Comparison of ENCODE assay signal across 19 cellular contexts in the genomic region with DNA sequence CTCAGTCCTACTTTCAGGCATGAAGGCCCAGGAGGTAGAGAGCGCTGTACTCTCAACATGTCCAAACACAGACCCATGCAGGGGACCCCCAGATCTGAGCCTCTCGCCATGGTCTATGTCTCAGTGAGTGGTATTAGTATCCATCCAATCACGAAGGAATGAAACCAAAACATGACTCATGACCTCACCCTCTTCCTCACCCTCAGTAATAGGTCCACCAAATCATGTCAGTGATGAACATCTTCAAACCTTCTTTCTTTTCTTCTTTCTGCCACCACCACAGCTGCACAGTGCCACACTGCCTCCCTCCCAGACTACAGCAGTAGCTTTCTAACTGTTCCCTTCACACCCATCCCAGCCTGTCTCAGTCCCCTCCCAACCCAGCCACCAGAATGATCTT. TPM values are rescaled to one million over a fixed set of nuclear protein-coding genes. Genes with fewer than 3 reads are reported as not detected.
DNase-seq lines count a peak whose midpoint lies in the region; ATAC-seq and TF ChIP-seq lines count a peak whose summit lies in the region.
"Had no signal": no experiment of that assay in that cellular context is flagged by ENCODE, and none has a peak within 500 bp of the region (broad histone marks: within the 10 kb centered on the region; RNA-seq: fewer than 3 reads in every experiment).

No MANE protein-coding gene starts in this region.

- no peaks in the 10 kb centered on the region for H4K20me1 ChIP-seq in DND-41 (ENCODE audit: insufficient read depth, low read length)

- no peaks in the 10 kb centered on the region for H3K4me1 ChIP-seq in DND-41 (ENCODE audit: insufficient read depth, low read length)

- H3K9ac ChIP-seq in DND-41 (ENCODE audit: low read depth, low read length), result no peak overlapping the region

- DNase-seq in activated CD4-positive, alpha-beta T cell treated with anti-CD3 and anti-CD28 coated beads, Interleukin-2, amount 10 ng/mL, durations not matched to agents 24 days and 14 days, result peak; percentile 48
- DNase-seq in activated CD4-positive, alpha-beta T cell treated with anti-CD3 and anti-CD28 coated beads for 48 hours, result no peak
- no peak for DNase-seq in DND-41
- no peak for DNase-seq in stimulated activated naive CD8-positive, alpha-beta T cell treated with anti-CD3 and anti-CD28 coated beads, Interleukin-15, Interleukin-2, amounts not matched to agents 100 U/mL and 50 U/mL, for 24 hours
- no peak for DNase-seq in LoVo (ENCODE audit: low spot score)
- no peak for DNase-seq in head of caudate nucleus
- DNase-seq: Caco-2; CD4-positive, alpha-beta T cell; GF-D8; KBM-7; NCI-H187; NCI-H2107; NCI-H510A; NCI-H748 treated with DMSO at 0.1 percent for 48 hours; SHP77 had no signal

- no peak overlapping the region for H3K27ac Mint-ChIP-seq in activated CD4-positive, alpha-beta T cell treated with anti-CD3 and anti-CD28 coated beads, Interleukin-2, amount 10 ng/mL, durations not matched to agents 24 days and 14 days
- H3K27ac Mint-ChIP-seq in dendritic cell treated with granulocyte-macrophage colony-stimulating factor and Interleukin-4, amounts not matched to agents 40 ng/mL and 50 ng/mL, for 4 days, result peak overlapping the region; percentile 2
- H3K27ac Mint-ChIP-seq: CD4-positive, alpha-beta T cell had no signal

- no peaks in the 10 kb centered on the region for H3K9me3 Mint-ChIP-seq in activated CD4-positive, alpha-beta T cell treated with anti-CD3 and anti-CD28 coated beads, Interleukin-2, amount 10 ng/mL, durations not matched to agents 24 days and 14 days
- no peaks in the 10 kb centered on the region for H3K9me3 Mint-ChIP-seq in dendritic cell treated with granulocyte-macrophage colony-stimulating factor and Interleukin-4, amounts not matched to agents 40 ng/mL and 50 ng/mL, for 4 days
- H3K9me3 Mint-ChIP-seq: CD4-positive, alpha-beta T cell had no signal

- TF ChIP-seq CTCF in DND-41 (IDR thresholded peaks at IDR 0.05; ENCODE audit: borderline replicate concordance, extremely low read depth, low read length, poor library complexity, severe bottlenecking), result no peak

- H3K4me3 Mint-ChIP-seq in activated CD4-positive, alpha-beta T cell treated with anti-CD3 and anti-CD28 coated beads, Interleukin-2, amount 10 ng/mL, durations not matched to agents 24 days and 14 days, result no peak overlapping the region
- H3K4me3 Mint-ChIP-seq in dendritic cell treated with granulocyte-macrophage colony-stimulating factor and Interleukin-4, amounts not matched to agents 40 ng/mL and 50 ng/mL, for 4 days, result no peak overlapping the region
- H3K4me3 Mint-ChIP-seq: CD4-positive, alpha-beta T cell had no signal

- H3K27me3 Mint-ChIP-seq in activated CD4-positive, alpha-beta T cell treated with anti-CD3 and anti-CD28 coated beads, Interleukin-2, amount 10 ng/mL, durations not matched to agents 24 days and 14 days, result peaks cover 37% of the 10 kb centered on the region
- peaks cover 12% of the 10 kb centered on the region for H3K27me3 Mint-ChIP-seq in dendritic cell treated with granulocyte-macrophage colony-stimulating factor and Interleukin-4, amounts not matched to agents 40 ng/mL and 50 ng/mL, for 4 days

- peak; percentile 33; the same call in 1 of the 3 replicates for ATAC-seq in DND-41 (ENCODE audit: insufficient read depth, low read depth)
- ATAC-seq in stimulated activated naive CD8-positive, alpha-beta T cell treated with anti-CD3 and anti-CD28 coated beads, Interleukin-15, Interleukin-2, amounts not matched to agents 100 U/mL and 50 U/mL, for 24 hours, result peak; percentile 56

- H3K27ac ChIP-seq in DND-41 (ENCODE audit: low read length), result no peak overlapping the region

- no peaks in the 10 kb centered on the region for H3K9me3 ChIP-seq in DND-41 (ENCODE audit: insufficient read depth, low read length, severe bottlenecking)
- H3K9me3 ChIP-seq: Caco-2 had no signal

- H3K79me2 ChIP-seq in DND-41 (ENCODE audit: insufficient read depth, low read length), result no peaks in the 10 kb centered on the region

- H3K36me3 ChIP-seq in DND-41 (ENCODE audit: insufficient read depth, low read length), result no peaks in the 10 kb centered on the region

- H3K4me2 ChIP-seq in DND-41 (ENCODE audit: insufficient read depth, low read length), result no peak overlapping the region

- peaks cover 38% of the 10 kb centered on the region for H3K27me3 ChIP-seq in DND-41 (ENCODE audit: insufficient read depth, low read length, poor library complexity)

- H2AFZ ChIP-seq in DND-41 (ENCODE audit: low read depth, low read length), result no peak overlapping the region

- no peaks in the 10 kb centered on the region for H3K36me3 Mint-ChIP-seq in activated CD4-positive, alpha-beta T cell treated with anti-CD3 and anti-CD28 coated beads, Interleukin-2, amount 10 ng/mL, durations not matched to agents 24 days and 14 days (ENCODE audit: low read depth)
- no peaks in the 10 kb centered on the region for H3K36me3 Mint-ChIP-seq in dendritic cell treated with granulocyte-macrophage colony-stimulating factor and Interleukin-4, amounts not matched to agents 40 ng/mL and 50 ng/mL, for 4 days (ENCODE audit: low read depth)

- H3K4me3 ChIP-seq in DND-41 (ENCODE audit: low read depth in 1 of 2, low read length in 2 of 2), result no peak overlapping the region

- H3K4me1 Mint-ChIP-seq in activated CD4-positive, alpha-beta T cell treated with anti-CD3 and anti-CD28 coated beads, Interleukin-2, amount 10 ng/mL, durations not matched to agents 24 days and 14 days, result no peaks in the 10 kb centered on the region
- H3K4me1 Mint-ChIP-seq in dendritic cell treated with granulocyte-macrophage colony-stimulating factor and Interleukin-4, amounts not matched to agents 40 ng/mL and 50 ng/mL, for 4 days (ENCODE audit: low read depth), result peaks cover 47% of the 10 kb centered on the region

- intact Hi-C loops in activated CD4-positive, alpha-beta T cell treated with anti-CD3 and anti-CD28 coated beads, Interleukin-2, amount 10 ng/mL, durations not matched to agents 24 days and 14 days (cut with micrococcal nuclease), result no loop called here
- intact Hi-C loops in dendritic cell treated with granulocyte-macrophage colony-stimulating factor and Interleukin-4, amounts not matched to agents 40 ng/mL and 50 ng/mL, for 4 days (cut with micrococcal nuclease), result loop anchor here (5.0 kb wide), 1 partner anchor 37 kb away; a partner anchor contains a TSS
- intact Hi-C loops in head of caudate nucleus (cut with DNase I), result no loop called here

RNA-seq across cellular contexts. Expression of a gene that starts 16.8 kb away (rescaled TPM):
- not detected in 2 replicates for total RNA-seq in activated CD4-positive, alpha-beta T cell treated with anti-CD3 and anti-CD28 coated beads, Interleukin-2, amount 10 ng/mL, durations not matched to agents 24 days and 14 days
- total RNA-seq: H4, OCI-LY7 had no signal

RNA-seq across cellular contexts. Expression of a gene that starts 35.2 kb away (rescaled TPM):
- 7.8 and 8.0 TPM in 2 replicates for total RNA-seq in activated CD4-positive, alpha-beta T cell treated with anti-CD3 and anti-CD28 coated beads, Interleukin-2, amount 10 ng/mL, durations not matched to agents 24 days and 14 days

RNA-seq across cellular contexts. Expression of a gene that starts 37.3 kb away (rescaled TPM):
- total RNA-seq in activated CD4-positive, alpha-beta T cell treated with anti-CD3 and anti-CD28 coated beads, Interleukin-2, amount 10 ng/mL, durations not matched to agents 24 days and 14 days, result 2.6 and 3.5 TPM in 2 replicates

RNA-seq across cellular contexts. Expression of a gene that starts 45.5 kb away (rescaled TPM):
- not detected in 2 replicates for total RNA-seq in activated CD4-positive, alpha-beta T cell treated with anti-CD3 and anti-CD28 coated beads, Interleukin-2, amount 10 ng/mL, durations not matched to agents 24 days and 14 days
- total RNA-seq: CD4-positive, alpha-beta T cell; Daoy; H4; OCI-LY7 had no signal
